ENCODE assay signal across 1 cellular context in genomic region chr1:3930282-3930681, GRCh38.
TF ChIP-seq lines count a peak whose summit lies in the region.

No MANE protein-coding gene starts in this region.

TF ChIP-seq in K562, 482 proteins besides CTCF, POLR2A, EP300 and RAD21 (continued from another document):
- TF ChIP-seq BCLAF1 (IDR thresholded peaks at IDR 0.05; ENCODE audit: borderline replicate concordance in 1 of 2, control insufficient read depth in 1 of 2, low read depth in 2 of 2, low read length in 1 of 2) (peak in 1 of 2 experiments; percentile 45; a peak in 1 of 4 replicates), TSC22D4 (tag; IDR thresholded peaks at IDR 0.05) (peak; percentile 77; the same call in 1 of the 2 replicates), YBX1 (IDR thresholded peaks at IDR 0.05) (no peak)
